Comparison of ENCODE assay signal across 11 cellular contexts in genomic region chr2:194824450-194824849, GRCh38.
"Had no signal": no experiment of that assay in that cellular context is flagged by ENCODE, and none has a peak within 500 bp of the region (broad histone marks: within the 10 kb centered on the region; RNA-seq: fewer than 3 reads in every experiment).

No MANE protein-coding gene starts in this region.

- H3K9me3 ChIP-seq: HAP-1 had no signal

- H3K9ac ChIP-seq: GM23248 had no signal

- H3K4me3 ChIP-seq: GM23248, GM23338, HAP-1 had no signal

- ATAC-seq: GM23338, HCT116 had no signal

- H3K27ac ChIP-seq: GM23248 had no signal

- H3K36me3 ChIP-seq: HAP-1 had no signal

- DNase-seq: GM23248, GOT3, H7, H9, HCEC 1CT, HFFc6 had no signal

- H3K4me2 ChIP-seq: GM23338 had no signal

- FAIRE-seq: H1, H54 had no signal

- H2AFZ ChIP-seq: GM23248, GM23338 had no signal

- H3K4me1 ChIP-seq: HAP-1 had no signal
